8 cellular contexts compared by ENCODE assay signal in genomic region chr2:218995972-218996644, GRCh38. TPM values are rescaled to one million over a fixed set of nuclear protein-coding genes. Genes with fewer than 3 reads are reported as not detected.
DNase-seq lines count a peak whose midpoint lies in the region; ATAC-seq and TF ChIP-seq lines count a peak whose summit lies in the region.

No MANE protein-coding gene starts in this region.

- H3K36me3 ChIP-seq in kidney epithelial cell (ENCODE audit: control insufficient read depth, insufficient read depth, low read length): no peaks in the 10 kb centered on the region

- DNase-seq in DMS114 treated with DMSO at 0.1 percent for 48 hours (lab: John Stamatoyannopoulos, UW; ENCODE audit: unreplicated experiment) (peak; percentile 78), NCI-H2196 (lab: John Stamatoyannopoulos, UW; ENCODE audit: unreplicated experiment) (peak; percentile 97), cerebellar cortex (ENCODE audit: low spot score) (peak; percentile 71), kidney epithelial cell (ENCODE audit: low read depth) (no peak), GOT3 (lab: John Stamatoyannopoulos, UW) (no peak)
- peak; percentile 59 to 79 for DNase-seq in stimulated activated CD4-positive, alpha-beta T cell treated with anti-CD3 and anti-CD28 coated beads, Interleukin-15, amount 100 ng/mL, for 48 hours (ENCODE audit: low read depth in 2 of 2)

- ATAC-seq in HG02642 (IDR thresholded peaks at IDR 0.05; ENCODE audit: poor library complexity, unreplicated experiment): peak; percentile 71
- peak; percentile 69 to 72 for ATAC-seq in activated CD4-positive, CD25-positive, alpha-beta regulatory T cell treated with anti-CD3 and anti-CD28 coated beads, Interleukin-2, amount 50 U/mL, for 24 hours

- peak; percentile 88 for TF ChIP-seq CTCF in kidney epithelial cell (IDR thresholded peaks at IDR 0.05; ENCODE audit: insufficient read depth, low read length, poor library complexity, severe bottlenecking)

- peak overlapping the region; percentile 21 for H3K4me3 ChIP-seq in kidney epithelial cell (ENCODE audit: low read depth, low read length)

- peaks cover 92% of the 10 kb centered on the region for H3K27me3 ChIP-seq in kidney epithelial cell (ENCODE audit: control insufficient read depth, insufficient read depth, low read length)

RNA-seq across cellular contexts. Expression of gene CRYBA2, which starts 2.9 kb away (rescaled TPM):
- not detected in 2 replicates for total RNA-seq in kidney epithelial cell

RNA-seq across cellular contexts. Expression of gene FEV, which starts 11.1 kb away (rescaled TPM):
- total RNA-seq in kidney epithelial cell: not detected in 2 replicates

RNA-seq across cellular contexts. Expression of gene CDK5R2, which starts 36.6 kb away (rescaled TPM):
- 0.14 and 0.21 TPM in 2 replicates for total RNA-seq in kidney epithelial cell

RNA-seq across cellular contexts. Expression of gene CFAP65, which starts 45.2 kb away (rescaled TPM):
- 0.07 TPM in 1 of 2 replicates, not detected in the other for total RNA-seq in kidney epithelial cell

Comparison
In these comparisons a context has a peak if more than half of its experiments do, and no peak if none do; other contexts are left out.
1. DNase-seq: peak in DMS114 treated with DMSO at 0.1 percent for 48 hours (single experiment), NCI-H2196 (single experiment), cerebellar cortex (single experiment) and stimulated activated CD4-positive, alpha-beta T cell treated with anti-CD3 and anti-CD28 coated beads, Interleukin-15, amount 100 ng/mL, for 48 hours (2 of 2); none in kidney epithelial cell (single experiment) and GOT3 (single experiment).